ENCODE assay signal across 8 cellular contexts in the genomic region with DNA sequence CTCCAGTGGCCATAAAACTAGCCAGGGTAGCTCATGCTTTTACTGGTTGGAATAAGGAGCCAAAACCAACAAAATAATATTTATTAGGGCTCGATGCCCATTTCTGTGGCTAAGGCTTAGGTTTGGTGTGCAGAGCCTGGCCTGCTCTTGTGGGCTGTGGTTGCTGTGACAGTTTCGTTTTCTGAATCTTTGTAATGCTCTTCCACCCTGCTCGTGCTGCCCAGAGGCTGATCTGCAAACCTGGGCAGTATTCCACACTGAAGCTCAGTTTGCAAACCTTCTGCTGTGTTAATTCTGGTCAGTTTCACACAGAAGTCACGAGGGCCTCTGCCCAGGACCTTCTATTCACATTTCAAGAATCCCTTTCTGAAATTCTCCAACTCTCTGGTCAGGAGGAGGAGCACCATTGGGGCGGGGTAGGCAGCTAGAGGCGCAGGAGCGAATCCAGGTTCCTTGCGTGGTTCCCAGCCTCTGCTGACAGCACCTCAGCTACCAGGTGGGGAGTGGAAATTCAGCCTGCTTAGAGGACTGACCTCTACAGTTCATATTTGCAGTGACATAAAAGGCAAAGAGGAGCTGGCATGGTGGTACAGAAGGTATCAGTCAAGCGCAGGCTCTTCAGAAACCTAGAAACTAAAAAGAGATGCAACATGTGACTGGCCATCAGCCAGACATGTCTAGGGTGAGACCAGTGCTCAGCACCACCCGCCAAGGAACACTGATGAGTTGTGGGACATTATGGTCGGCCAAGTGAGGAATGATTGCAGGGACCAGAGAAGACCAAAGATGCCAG. TPM values are rescaled to one million over a fixed set of nuclear protein-coding genes. Genes with fewer than 3 reads are reported as not detected.
DNase-seq lines count a peak whose midpoint lies in the region; ATAC-seq, FAIRE-seq and TF ChIP-seq lines count a peak whose summit lies in the region.

No MANE protein-coding gene starts in this region.

- no peak for DNase-seq in activated naive CD4-positive, alpha-beta T cell treated with anti-CD3 and anti-CD28 coated beads for 36 hours
- DNase-seq in MM.1S (peak; percentile 86), foreskin keratinocyte (peak in 1 of 2 donors; percentile 14), upper lobe of left lung (no peak), HuH-7 (ENCODE audit: low spot score) (no peak), COR-L47 (lab: John Stamatoyannopoulos, UW) (no peak), small intestine (no peak)

- H4K20me1 ChIP-seq in MM.1S (ENCODE audit: insufficient read depth, low read length): no peaks in the 10 kb centered on the region

- H3K9me3 Mint-ChIP-seq in activated naive CD4-positive, alpha-beta T cell treated with anti-CD3 and anti-CD28 coated beads, Interleukin-2, amount 50 U/mL, for 24 hours: no peaks in the 10 kb centered on the region
- H3K9me3 Mint-ChIP-seq in activated naive CD4-positive, alpha-beta T cell treated with anti-CD3 and anti-CD28 coated beads for 36 hours: no peaks in the 10 kb centered on the region

- H3K36me3 ChIP-seq in MM.1S (replicated peaks; ENCODE audit: insufficient read depth, low read length) (no peaks in the 10 kb centered on the region; the same call in 1 of the 2 replicates), upper lobe of left lung (peaks cover 9 to 29% (median 17%) of the 10 kb centered on the region in 4 donors), small intestine (ENCODE audit: control insufficient read depth in 2 of 2, insufficient read depth in 2 of 2, low read length in 2 of 2) (peaks cover 5 to 10% of the 10 kb centered on the region in 2 donors)

- no peak overlapping the region; the same call in 1 of the 2 replicates for H3K9ac ChIP-seq in MM.1S (ENCODE audit: low read length)

- WGBS in upper lobe of left lung, 2 donors: 65 to 66% methylated on average over 11 of the region's 11 CpGs
- 78 to 86% (median 80%) methylated on average over 11 of the region's 11 CpGs for WGBS in small intestine, 3 donors

- H3K27me3 ChIP-seq in MM.1S (replicated peaks; ENCODE audit: insufficient read depth, low read length): no peaks in the 10 kb centered on the region
- H3K27me3 ChIP-seq in foreskin keratinocyte: no peaks in the 10 kb centered on the region
- no peaks in the 10 kb centered on the region for H3K27me3 ChIP-seq in upper lobe of left lung
- no peaks in the 10 kb centered on the region for H3K27me3 ChIP-seq in small intestine (ENCODE audit: control insufficient read depth in 2 of 2, insufficient read depth in 2 of 2, low read length in 2 of 2)

- no peaks in the 10 kb centered on the region for H3K27me3 Mint-ChIP-seq in activated naive CD4-positive, alpha-beta T cell treated with anti-CD3 and anti-CD28 coated beads, Interleukin-2, amount 50 U/mL, for 24 hours
- no peaks in the 10 kb centered on the region for H3K27me3 Mint-ChIP-seq in activated naive CD4-positive, alpha-beta T cell treated with anti-CD3 and anti-CD28 coated beads for 36 hours (ENCODE audit: low read depth)

- no peaks in the 10 kb centered on the region for H3K9me2 ChIP-seq in MM.1S (replicated peaks; ENCODE audit: insufficient read depth, low read length)

- no peaks in the 10 kb centered on the region for H3K79me2 ChIP-seq in MM.1S (ENCODE audit: low read length)

- no peak for FAIRE-seq in small intestine (lab: Jason Lieb, UNC)

- peaks cover 5% of the 10 kb centered on the region for H3K36me3 Mint-ChIP-seq in activated naive CD4-positive, alpha-beta T cell treated with anti-CD3 and anti-CD28 coated beads, Interleukin-2, amount 50 U/mL, for 24 hours
- peaks cover 8% of the 10 kb centered on the region for H3K36me3 Mint-ChIP-seq in activated naive CD4-positive, alpha-beta T cell treated with anti-CD3 and anti-CD28 coated beads for 36 hours (ENCODE audit: low read depth)

- H3K27ac ChIP-seq in MM.1S (ENCODE audit: low read length): peak overlapping the region; percentile 65; the same call in 1 of the 2 replicates
- no peak overlapping the region for H3K27ac ChIP-seq in foreskin keratinocyte
- H3K27ac ChIP-seq in upper lobe of left lung: peak overlapping the region in 3 of 4 donors; percentile 8 to 39 (median 30)
- no peak overlapping the region for H3K27ac ChIP-seq in small intestine (ENCODE audit: low read depth in 1 of 2, low read length in 1 of 2)

- no peak for TF ChIP-seq EP300 in upper lobe of left lung (IDR thresholded peaks at IDR 0.05)

- peaks cover 24% of the 10 kb centered on the region for H3F3A ChIP-seq in MM.1S (ENCODE audit: insufficient read depth, low read length)

- H3K4me2 ChIP-seq in MM.1S (ENCODE audit: low read depth, low read length): peak overlapping the region; percentile 54

- CTCF ChIA-PET in activated naive CD4-positive, alpha-beta T cell treated with anti-CD3 and anti-CD28 coated beads for 36 hours (lab: Charles Lee): interaction anchor here (0.5 to 0.8 kb wide), 2 partner anchors 18 to 99 kb away, joined by 3 read pairs; no protein-coding TSS in a partner anchor

- no peaks in the 10 kb centered on the region for H3K9me3 ChIP-seq in MM.1S (replicated peaks; ENCODE audit: insufficient read depth, low read length)
- no peaks in the 10 kb centered on the region for H3K9me3 ChIP-seq in upper lobe of left lung
- H3K9me3 ChIP-seq in small intestine (ENCODE audit: control insufficient read depth, low read depth): no peaks in the 10 kb centered on the region

- TF ChIP-seq CTCF in MM.1S (IDR thresholded peaks at IDR 0.05; ENCODE audit: low read length) (0 out of 2 replicates have a peak, but pooled peaks have one; percentile 13), foreskin keratinocyte (conservative IDR thresholded peaks at IDR 0.05) (no peak), upper lobe of left lung (IDR thresholded peaks at IDR 0.05) (no peak)

- no peak overlapping the region for H2AFZ ChIP-seq in MM.1S (ENCODE audit: low read length)

- ATAC-seq in foreskin keratinocyte: peak; percentile 34
- ATAC-seq in upper lobe of left lung (ENCODE audit: low FRiP score in 2 of 2): peak; percentile 54 to 56

- peak overlapping the region; percentile 68 for H3K27ac Mint-ChIP-seq in activated naive CD4-positive, alpha-beta T cell treated with anti-CD3 and anti-CD28 coated beads, Interleukin-2, amount 50 U/mL, for 24 hours
- H3K27ac Mint-ChIP-seq in activated naive CD4-positive, alpha-beta T cell treated with anti-CD3 and anti-CD28 coated beads for 36 hours: no peak overlapping the region

- no peak overlapping the region for H3K4me3 Mint-ChIP-seq in activated naive CD4-positive, alpha-beta T cell treated with anti-CD3 and anti-CD28 coated beads, Interleukin-2, amount 50 U/mL, for 24 hours
- no peak overlapping the region for H3K4me3 Mint-ChIP-seq in activated naive CD4-positive, alpha-beta T cell treated with anti-CD3 and anti-CD28 coated beads for 36 hours

- H3K4me1 ChIP-seq in MM.1S (ENCODE audit: low read length) (peaks cover 24% of the 10 kb centered on the region), foreskin keratinocyte (peaks cover 17% of the 10 kb centered on the region), upper lobe of left lung (peaks cover 12 to 29% (median 24%) of the 10 kb centered on the region in 4 donors), small intestine (ENCODE audit: control insufficient read depth in 2 of 2, insufficient read depth in 1 of 2, low read depth in 1 of 2, low read length in 1 of 2) (no peaks in the 10 kb centered on the region)

- intact Hi-C loops in activated naive CD4-positive, alpha-beta T cell treated with anti-CD3 and anti-CD28 coated beads for 36 hours (cut with micrococcal nuclease): no loop called here

- peaks cover 4% of the 10 kb centered on the region for H3K4me1 Mint-ChIP-seq in activated naive CD4-positive, alpha-beta T cell treated with anti-CD3 and anti-CD28 coated beads, Interleukin-2, amount 50 U/mL, for 24 hours
- peaks cover 22% of the 10 kb centered on the region for H3K4me1 Mint-ChIP-seq in activated naive CD4-positive, alpha-beta T cell treated with anti-CD3 and anti-CD28 coated beads for 36 hours (ENCODE audit: low read depth)

- H3K4me3 ChIP-seq in MM.1S (ENCODE audit: low read length): no peak overlapping the region
- H3K4me3 ChIP-seq in upper lobe of left lung: no peak overlapping the region
- no peak overlapping the region for H3K4me3 ChIP-seq in small intestine (ENCODE audit: low read depth in 1 of 2, low read length in 2 of 2)

- TF ChIP-seq POLR2A in upper lobe of left lung (IDR thresholded peaks at IDR 0.05): no peak

RNA-seq across cellular contexts. Expression of gene C20orf144, which starts 14.3 kb away (rescaled TPM):
- total RNA-seq in activated naive CD4-positive, alpha-beta T cell treated with anti-CD3 and anti-CD28 coated beads for 36 hours: under 1 TPM; 0.15 to 0.38 TPM
- total RNA-seq in foreskin keratinocyte: 0.07 TPM in 1 of 2 replicates, not detected in the other
- polyA plus RNA-seq in foreskin keratinocyte: 0.03 TPM in 1 of 2 replicates, not detected in the other
- total RNA-seq in upper lobe of left lung: not detected
- under 1 TPM in 1 of 3 donors, not detected in 2; 0.07 TPM for polyA plus RNA-seq in small intestine

RNA-seq across cellular contexts. Expression of gene ACTL10, which starts 18.9 kb away (rescaled TPM):
- 1 to 10 TPM in 1 of 2 experiments, under 1 TPM in 1; 0.96 to 1.0 TPM for total RNA-seq in activated naive CD4-positive, alpha-beta T cell treated with anti-CD3 and anti-CD28 coated beads for 36 hours
- total RNA-seq in foreskin keratinocyte (1.1 and 1.4 TPM in 2 replicates), upper lobe of left lung (1 to 10 TPM in 5 of 6 donors, not detected in 1; 1.7 to 3.8 (median 2.1) TPM)
- polyA plus RNA-seq in foreskin keratinocyte (1.3 and 1.6 TPM in 2 replicates), small intestine (1 to 10 TPM in 2 of 3 donors, under 1 TPM in 1; 0.89 to 5.4 (median 1.6) TPM)

RNA-seq across cellular contexts. Expression of gene NECAB3, which starts 26.4 kb away (rescaled TPM):
- total RNA-seq in activated naive CD4-positive, alpha-beta T cell treated with anti-CD3 and anti-CD28 coated beads for 36 hours: 10 to 100 TPM; 12.7 to 14.3 TPM
- 6.3 and 7.3 TPM in 2 replicates for total RNA-seq in foreskin keratinocyte
- polyA plus RNA-seq in foreskin keratinocyte: 5.1 and 5.9 TPM in 2 replicates
- 100 to 1,000 TPM in 2 of 6 donors, 10 to 100 TPM in 4; 43.4 to 309 (median 90.6) TPM for total RNA-seq in upper lobe of left lung
- 10 to 100 TPM; 30.6 to 54.8 (median 53.8) TPM for polyA plus RNA-seq in small intestine

RNA-seq across cellular contexts. Expression of gene E2F1, which starts 38.4 kb away (rescaled TPM):
- 10 to 100 TPM; 69.3 to 70.0 TPM for total RNA-seq in activated naive CD4-positive, alpha-beta T cell treated with anti-CD3 and anti-CD28 coated beads for 36 hours
- total RNA-seq in foreskin keratinocyte (15.4 and 16.5 TPM in 2 replicates), upper lobe of left lung (10 to 100 TPM in 1 of 6 donors, 1 to 10 TPM in 5; 5.5 to 12.9 (median 6.8) TPM)
- polyA plus RNA-seq in foreskin keratinocyte (16.0 and 17.5 TPM in 2 replicates), small intestine (10 to 100 TPM in 1 of 3 donors, 1 to 10 TPM in 2; 2.2 to 10.9 (median 2.5) TPM)

Comparison
In these comparisons a context has a peak if more than half of its experiments do, and no peak if none do; other contexts are left out.
1. H3K27ac ChIP-seq: peak in MM.1S (single experiment) and upper lobe of left lung (3 of 4); none in foreskin keratinocyte (single experiment) and small intestine (0 of 2).